ENCODE assay signal across 40 cellular contexts in genomic region chr9:83383034-83383433, GRCh38.
"Had no signal": no experiment of that assay in that cellular context is flagged by ENCODE, and none has a peak within 500 bp of the region (broad histone marks: within the 10 kb centered on the region; RNA-seq: fewer than 3 reads in every experiment).

No MANE protein-coding gene starts in this region.

- H3K9me3 Mint-ChIP-seq: activated naive CD4-positive, alpha-beta T cell treated with anti-CD3 and anti-CD28 coated beads, Interleukin-2, amount 10 ng/mL, durations not matched to agents 7 days and 5 days; activated naive CD8-positive, alpha-beta T cell treated with anti-CD3 and anti-CD28 coated beads, Interleukin-2, amount 50 U/mL, for 24 hours; activated T-cell treated with anti-CD3 and anti-CD28 coated beads, Interleukin-2, amount 50 U/mL, for 24 hours; activated T-cell treated with anti-CD3 and anti-CD28 coated beads, Interleukin-2, amount 50 U/mL, for 4 hours had no signal

- ATAC-seq: activated naive CD4-positive, alpha-beta T cell treated with anti-CD3 and anti-CD28 coated beads, Interleukin-2, amount 50 U/mL, for 72 hours; activated naive CD8-positive, alpha-beta T cell treated with anti-CD3 and anti-CD28 coated beads, Interleukin-2, amount 50 U/mL, for 24 hours; activated T-cell treated with anti-CD3 and anti-CD28 coated beads, Interleukin-2, amount 50 U/mL, for 4 hours; activated T-cell treated with anti-CD3 and anti-CD28 coated beads, Interleukin-2, amount 50 U/mL, for 72 hours; activated T-helper 17 cell treated with anti-CD3 and anti-CD28 coated beads, Interleukin-2, amount 50 U/mL, for 72 hours; body of pancreas had no signal

- H3K27ac Mint-ChIP-seq: activated naive CD4-positive, alpha-beta T cell treated with anti-CD3 and anti-CD28 coated beads for 36 hours; activated naive CD4-positive, alpha-beta T cell treated with anti-CD3 and anti-CD28 coated beads, Interleukin-2, amount 10 ng/mL, durations not matched to agents 7 days and 5 days; activated naive CD4-positive, alpha-beta T cell treated with anti-CD3 and anti-CD28 coated beads, Interleukin-2, amount 50 U/mL, for 24 hours; activated naive CD4-positive, alpha-beta T cell treated with anti-CD3 and anti-CD28 coated beads, Interleukin-2, amount 50 U/mL, for 72 hours; activated naive CD8-positive, alpha-beta T cell; activated naive CD8-positive, alpha-beta T cell treated with anti-CD3 and anti-CD28 coated beads for 36 hours; activated naive CD8-positive, alpha-beta T cell treated with anti-CD3 and anti-CD28 coated beads, Interleukin-2, amount 10 ng/mL, durations not matched to agents 7 days and 5 days; activated naive CD8-positive, alpha-beta T cell treated with anti-CD3 and anti-CD28 coated beads, Interleukin-2, amount 50 U/mL, for 24 hours; activated T-cell treated with anti-CD3 and anti-CD28 coated beads, Interleukin-2, amount 50 U/mL, for 24 hours; activated T-cell treated with anti-CD3 and anti-CD28 coated beads, Interleukin-2, amount 50 U/mL, for 72 hours; activated T-helper 1 cell treated with anti-CD3 and anti-CD28 coated beads, Interleukin-12 subunit alpha, Interleukin-12 subunit beta, Interleukin-2, Interleukin-4 antibody, amounts not matched to agents 30 ng/mL and 10 ng/mL and 1 ng/mL, durations not matched to agents 14 hours and 24 hours and 36 hours; activated T-helper 17 cell treated with anti-CD3 and anti-CD28 coated beads, Interleukin-2, amount 50 U/mL, for 72 hours; activated T-helper 2 cell treated with anti-CD3 and anti-CD28 coated beads, Interferon-gamma antibody, Interleukin-2, Interleukin-4, amounts not matched to agents 10 μg/mL and 5 μg/mL and 100 μg/mL, durations not matched to agents 14 hours and 24 hours and 36 hours had no signal

- H3K27me3 Mint-ChIP-seq: activated naive CD4-positive, alpha-beta T cell treated with anti-CD3 and anti-CD28 coated beads, Interleukin-2, amount 10 ng/mL, durations not matched to agents 7 days and 5 days; activated naive CD4-positive, alpha-beta T cell treated with anti-CD3 and anti-CD28 coated beads, Interleukin-2, amount 50 U/mL, for 24 hours; activated naive CD8-positive, alpha-beta T cell; activated naive CD8-positive, alpha-beta T cell treated with anti-CD3 and anti-CD28 coated beads for 36 hours; activated naive CD8-positive, alpha-beta T cell treated with anti-CD3 and anti-CD28 coated beads, Interleukin-2, amount 10 ng/mL, durations not matched to agents 7 days and 5 days; activated naive CD8-positive, alpha-beta T cell treated with anti-CD3 and anti-CD28 coated beads, Interleukin-2, amount 50 U/mL, for 24 hours; activated T-cell treated with anti-CD3 and anti-CD28 coated beads, Interleukin-2, amount 50 U/mL, for 24 hours; activated T-helper 17 cell treated with anti-CD3 and anti-CD28 coated beads, Interleukin-2, amount 50 U/mL, for 72 hours; central memory CD8-positive, alpha-beta T cell had no signal

- H3K4me3 Mint-ChIP-seq: activated naive CD4-positive, alpha-beta T cell treated with anti-CD3 and anti-CD28 coated beads for 36 hours; activated naive CD4-positive, alpha-beta T cell treated with anti-CD3 and anti-CD28 coated beads, Interleukin-2, amount 10 ng/mL, durations not matched to agents 7 days and 5 days; activated naive CD4-positive, alpha-beta T cell treated with anti-CD3 and anti-CD28 coated beads, Interleukin-2, amount 50 U/mL, for 24 hours; activated naive CD8-positive, alpha-beta T cell; activated naive CD8-positive, alpha-beta T cell treated with anti-CD3 and anti-CD28 coated beads for 36 hours; activated naive CD8-positive, alpha-beta T cell treated with anti-CD3 and anti-CD28 coated beads, Interleukin-2, amount 10 ng/mL, durations not matched to agents 7 days and 5 days; activated naive CD8-positive, alpha-beta T cell treated with anti-CD3 and anti-CD28 coated beads, Interleukin-2, amount 50 U/mL, for 24 hours; activated T-cell treated with anti-CD3 and anti-CD28 coated beads, Interleukin-2, amount 50 U/mL, for 24 hours; activated T-cell treated with anti-CD3 and anti-CD28 coated beads, Interleukin-2, amount 50 U/mL, for 4 hours; activated T-cell treated with anti-CD3 and anti-CD28 coated beads, Interleukin-2, amount 50 U/mL, for 72 hours; activated T-helper 1 cell treated with anti-CD3 and anti-CD28 coated beads, Interleukin-12 subunit alpha, Interleukin-12 subunit beta, Interleukin-2, Interleukin-4 antibody, amounts not matched to agents 30 ng/mL and 10 ng/mL and 1 ng/mL, durations not matched to agents 14 hours and 24 hours and 36 hours; activated T-helper 17 cell treated with anti-CD3 and anti-CD28 coated beads, Interleukin-2, amount 50 U/mL, for 72 hours; brain; central memory CD8-positive, alpha-beta T cell had no signal

- H3K36me3 Mint-ChIP-seq: activated naive CD4-positive, alpha-beta T cell treated with anti-CD3 and anti-CD28 coated beads, Interleukin-2, amount 10 ng/mL, durations not matched to agents 7 days and 5 days had no signal

- H3K27ac ChIP-seq: adrenal gland, ascending aorta, body of pancreas, brain microvascular endothelial cell, breast epithelium, cardiac muscle cell had no signal

- H3K4me3 ChIP-seq: adrenal gland, ascending aorta, body of pancreas, breast epithelium, cardiac muscle cell had no signal

- H3K4me1 ChIP-seq: adrenal gland, ascending aorta, body of pancreas, breast epithelium had no signal

- H3K4me1 Mint-ChIP-seq: activated naive CD4-positive, alpha-beta T cell treated with anti-CD3 and anti-CD28 coated beads, Interleukin-2, amount 10 ng/mL, durations not matched to agents 7 days and 5 days; activated naive CD4-positive, alpha-beta T cell treated with anti-CD3 and anti-CD28 coated beads, Interleukin-2, amount 50 U/mL, for 24 hours; activated naive CD8-positive, alpha-beta T cell treated with anti-CD3 and anti-CD28 coated beads for 36 hours; activated naive CD8-positive, alpha-beta T cell treated with anti-CD3 and anti-CD28 coated beads, Interleukin-2, amount 10 ng/mL, durations not matched to agents 7 days and 5 days; activated naive CD8-positive, alpha-beta T cell treated with anti-CD3 and anti-CD28 coated beads, Interleukin-2, amount 50 U/mL, for 24 hours; activated T-helper 17 cell treated with anti-CD3 and anti-CD28 coated beads, Interleukin-2, amount 50 U/mL, for 72 hours; central memory CD8-positive, alpha-beta T cell had no signal

- H3K9me3 ChIP-seq: ascending aorta had no signal

- H3K27me3 ChIP-seq: adrenal gland, ascending aorta, body of pancreas, brain microvascular endothelial cell, breast epithelium, cardiac muscle cell had no signal

- H3K36me3 ChIP-seq: adrenal gland, ascending aorta, brain microvascular endothelial cell, breast epithelium, cardiac muscle cell had no signal

- FAIRE-seq: astrocyte, bronchial epithelial cell had no signal

- DNase-seq: activated effector memory CD4-positive, alpha-beta T cell treated with anti-CD3 and anti-CD28 coated beads, Interleukin-2, amount 50 U/mL, for 16 hours; activated effector memory CD4-positive, alpha-beta T cell treated with Interleukin-2 at 50 U/mL for 16 hours; activated gamma-delta T cell; activated gamma-delta T cell treated with Interleukin-2 at 50 U/mL for 16 hours; activated naive CD4-positive, alpha-beta T cell; activated naive CD4-positive, alpha-beta T cell treated with anti-CD3 and anti-CD28 coated beads for 36 hours; activated naive CD4-positive, alpha-beta T cell treated with anti-CD3 and anti-CD28 coated beads, Interleukin-2, amount 10 ng/mL, durations not matched to agents 7 days and 5 days; activated naive CD4-positive, alpha-beta T cell treated with anti-CD3 and anti-CD28 coated beads, Interleukin-2, amount 50 U/mL, for 16 hours; activated naive CD4-positive, alpha-beta T cell treated with Interleukin-2 at 50 U/mL for 16 hours; activated naive CD8-positive, alpha-beta T cell treated with anti-CD3 and anti-CD28 coated beads for 36 hours; activated naive CD8-positive, alpha-beta T cell treated with anti-CD3 and anti-CD28 coated beads, Interleukin-2, amount 10 ng/mL, durations not matched to agents 7 days and 5 days; activated naive CD8-positive, alpha-beta T cell treated with anti-CD3 and anti-CD28 coated beads, Interleukin-2, amount 50 U/mL, for 24 hours; activated T-cell treated with anti-CD3 and anti-CD28 coated beads, Interleukin-2, amount 50 U/mL, for 1 hour; activated T-cell treated with anti-CD3 and anti-CD28 coated beads, Interleukin-2, amount 50 U/mL, for 24 hours; activated T-cell treated with anti-CD3 and anti-CD28 coated beads, Interleukin-2, amount 50 U/mL, for 4 hours; activated T-cell treated with anti-CD3 and anti-CD28 coated beads, Interleukin-2, amount 50 U/mL, for 48 hours; activated T-cell treated with anti-CD3 and anti-CD28 coated beads, Interleukin-2, amount 50 U/mL, for 72 hours; adrenal gland; amniotic stem cell; amygdala; anterior cingulate cortex; aorta; body of pancreas; brain microvascular endothelial cell; caudate nucleus; central memory CD4-positive, alpha-beta T cell; cerebellar nuclear complex had no signal
